ENCODE assay signal across 8 cellular contexts in genomic region chr1:9942939-9943807, GRCh38. TPM values are rescaled to one million over a fixed set of nuclear protein-coding genes. Genes with fewer than 3 reads are reported as not detected.
DNase-seq lines count a peak whose midpoint lies in the region; ATAC-seq and TF ChIP-seq lines count a peak whose summit lies in the region.

TSS of gene LZIC (minus strand) at chr1:9943391. CDS start at chr1:9936619, 6,772 bp downstream.
TSS of gene NMNAT1 (plus strand) at chr1:9943475. CDS start at chr1:9972074, 28,599 bp downstream.

- H2AFZ ChIP-seq in KMS-11 (ENCODE audit: low read depth) (peak within 1 kb of the TSS; percentile 98), fibroblast of lung (ENCODE audit: low read length) (peak within 1 kb of the TSS; percentile 95)

- peaks cover 12% of the 10 kb centered on the region for H3K4me1 Mint-ChIP-seq in activated T-helper 1 cell treated with anti-CD3 and anti-CD28 coated beads, Interleukin-12 subunit alpha, Interleukin-12 subunit beta, Interleukin-2, Interleukin-4 antibody, amounts not matched to agents 30 ng/mL and 10 ng/mL and 1 ng/mL, durations not matched to agents 14 hours and 24 hours and 36 hours (ENCODE audit: low read depth)
- peaks cover 17 to 33% (median 26%) of the 10 kb centered on the region in 7 donors for H3K4me1 Mint-ChIP-seq in naive thymus-derived CD4-positive, alpha-beta T cell
- peaks cover 12% of the 10 kb centered on the region for H3K4me1 Mint-ChIP-seq in stimulated activated effector memory CD8-positive, alpha-beta T cell treated with anti-CD3 and anti-CD28 coated beads, Interleukin-12 subunit alpha, Interleukin-12 subunit beta, amount 100 ng/mL, for 72 hours

- no peaks in the 10 kb centered on the region for H3K27me3 Mint-ChIP-seq in activated T-helper 1 cell treated with anti-CD3 and anti-CD28 coated beads, Interleukin-12 subunit alpha, Interleukin-12 subunit beta, Interleukin-2, Interleukin-4 antibody, amounts not matched to agents 30 ng/mL and 10 ng/mL and 1 ng/mL, durations not matched to agents 14 hours and 24 hours and 36 hours (ENCODE audit: insufficient read depth)
- H3K27me3 Mint-ChIP-seq in naive thymus-derived CD4-positive, alpha-beta T cell: no peaks in the 10 kb centered on the region

- TF ChIP-seq CTCF in KMS-11 (conservative IDR thresholded peaks at IDR 0.05; ENCODE audit: low read depth, low read length) (no peak), fibroblast of lung (conservative IDR thresholded peaks at IDR 0.05 in 1 of 2, IDR thresholded peaks at IDR 0.05 in 1 of 2; ENCODE audit: low read depth in 1 of 2, low read length in 2 of 2) (no peak)

- CTCF ChIA-PET in naive thymus-derived CD4-positive, alpha-beta T cell (lab: Charles Lee): interaction anchor here (0.6 to 1.3 kb wide), 4 partner anchors 32 to 487 kb away, joined by 3 to 4 read pairs (median 4); partner anchors contain the start of gene CENPS

- H3K27ac Mint-ChIP-seq in activated T-helper 1 cell treated with anti-CD3 and anti-CD28 coated beads, Interleukin-12 subunit alpha, Interleukin-12 subunit beta, Interleukin-2, Interleukin-4 antibody, amounts not matched to agents 30 ng/mL and 10 ng/mL and 1 ng/mL, durations not matched to agents 14 hours and 24 hours and 36 hours: peak within 1 kb of the TSS; percentile 97
- H3K27ac Mint-ChIP-seq in naive thymus-derived CD4-positive, alpha-beta T cell: peak within 1 kb of the TSS; percentile 93 to 99 (median 97)
- peak within 1 kb of the TSS; percentile 99 for H3K27ac Mint-ChIP-seq in stimulated activated effector memory CD8-positive, alpha-beta T cell treated with anti-CD3 and anti-CD28 coated beads, Interleukin-12 subunit alpha, Interleukin-12 subunit beta, amount 100 ng/mL, for 72 hours

- peak; percentile 88 for DNase-seq in DMS79 treated with DMSO at 0.1 percent for 48 hours (lab: John Stamatoyannopoulos, UW)
- peak; percentile 94 for DNase-seq in RKO (ENCODE audit: low spot score)
- DNase-seq in activated T-helper 1 cell treated with anti-CD3 and anti-CD28 coated beads, Interleukin-12 subunit alpha, Interleukin-12 subunit beta, Interleukin-2, Interleukin-4 antibody, amounts not matched to agents 30 ng/mL and 10 ng/mL and 1 ng/mL, durations not matched to agents 14 hours and 24 hours and 36 hours (ENCODE audit: low spot score): peak; percentile 88
- peak; percentile 94 to 95 for DNase-seq in fibroblast of lung (ENCODE audit: low read depth in 2 of 2)
- peak; percentile 71 to 92 (median 82) for DNase-seq in naive thymus-derived CD4-positive, alpha-beta T cell
- DNase-seq in stimulated activated effector memory CD8-positive, alpha-beta T cell treated with anti-CD3 and anti-CD28 coated beads, Interleukin-12 subunit alpha, Interleukin-12 subunit beta, amount 100 ng/mL, for 72 hours (ENCODE audit: low spot score in 2 of 2): peak; percentile 86 to 97

- no peaks in the 10 kb centered on the region for H4K20me1 ChIP-seq in KMS-11 (ENCODE audit: insufficient read depth)
- no peaks in the 10 kb centered on the region for H4K20me1 ChIP-seq in fibroblast of lung (ENCODE audit: control insufficient read depth, extremely low read depth, insufficient read depth, low read length)

- POLR2A ChIA-PET in naive thymus-derived CD4-positive, alpha-beta T cell (lab: Charles Lee): interaction anchor here (0.6 to 2.0 kb wide), 6 partner anchors 26 to 312 kb away, joined by 3 to 9 read pairs (median 4); no protein-coding TSS in a partner anchor

- no peaks in the 10 kb centered on the region for H3K9me3 ChIP-seq in fibroblast of lung (ENCODE audit: control insufficient read depth, insufficient read depth, low read depth, low read length)
- no peaks in the 10 kb centered on the region for H3K9me3 ChIP-seq in naive thymus-derived CD4-positive, alpha-beta T cell (ENCODE audit: control insufficient read depth in 2 of 3, low read length in 3 of 3)

- peak; percentile 90 for ATAC-seq in GM21786 (IDR thresholded peaks at IDR 0.05; ENCODE audit: unreplicated experiment)
- ATAC-seq in naive thymus-derived CD4-positive, alpha-beta T cell: peak; percentile 98
- peak; percentile 99 for ATAC-seq in stimulated activated effector memory CD8-positive, alpha-beta T cell treated with anti-CD3 and anti-CD28 coated beads, Interleukin-12 subunit alpha, Interleukin-12 subunit beta, amount 100 ng/mL, for 72 hours

- intact Hi-C loops in activated T-helper 1 cell treated with anti-CD3 and anti-CD28 coated beads, Interleukin-12 subunit alpha, Interleukin-12 subunit beta, Interleukin-2, Interleukin-4 antibody, amounts not matched to agents 30 ng/mL and 10 ng/mL and 1 ng/mL, durations not matched to agents 14 hours and 24 hours and 36 hours (cut with micrococcal nuclease): loop anchor here (1.0 to 2.0 kb wide), 10 partner anchors 33 to 532 kb away; partner anchors contain the start of genes CTNNBIP1 and PEX14
- intact Hi-C loops in naive thymus-derived CD4-positive, alpha-beta T cell (cut with micrococcal nuclease): loop anchor here (1.0 to 5.0 kb wide), 10 partner anchors 33 to 1739 kb away; partner anchors contain the start of genes CTNNBIP1 (in 2 of the 2), UBE4B (in 2 of the 2), KIF1B (in 1 of the 2) and MAD2L2 (in 1 of the 2)

- H3K79me2 ChIP-seq in KMS-11 (ENCODE audit: insufficient read depth, low read depth): peaks cover 16% of the 10 kb centered on the region; the same call in 1 of the 2 replicates
- H3K79me2 ChIP-seq in fibroblast of lung (ENCODE audit: control insufficient read depth, insufficient read depth, low read length): peaks cover 5% of the 10 kb centered on the region

- peak within 1 kb of the TSS; percentile 85 for H3K9ac ChIP-seq in KMS-11
- peak within 1 kb of the TSS; percentile 90 for H3K9ac ChIP-seq in fibroblast of lung (ENCODE audit: insufficient read depth, low read length)

- H3K9me3 Mint-ChIP-seq in activated T-helper 1 cell treated with anti-CD3 and anti-CD28 coated beads, Interleukin-12 subunit alpha, Interleukin-12 subunit beta, Interleukin-2, Interleukin-4 antibody, amounts not matched to agents 30 ng/mL and 10 ng/mL and 1 ng/mL, durations not matched to agents 14 hours and 24 hours and 36 hours: no peaks in the 10 kb centered on the region
- H3K9me3 Mint-ChIP-seq in naive thymus-derived CD4-positive, alpha-beta T cell: no peaks in the 10 kb centered on the region
- no peaks in the 10 kb centered on the region for H3K9me3 Mint-ChIP-seq in stimulated activated effector memory CD8-positive, alpha-beta T cell treated with anti-CD3 and anti-CD28 coated beads, Interleukin-12 subunit alpha, Interleukin-12 subunit beta, amount 100 ng/mL, for 72 hours

- H3K4me3 Mint-ChIP-seq in activated T-helper 1 cell treated with anti-CD3 and anti-CD28 coated beads, Interleukin-12 subunit alpha, Interleukin-12 subunit beta, Interleukin-2, Interleukin-4 antibody, amounts not matched to agents 30 ng/mL and 10 ng/mL and 1 ng/mL, durations not matched to agents 14 hours and 24 hours and 36 hours: peak within 1 kb of the TSS; percentile 100
- peak within 1 kb of the TSS; percentile 91 to 98 (median 97) for H3K4me3 Mint-ChIP-seq in naive thymus-derived CD4-positive, alpha-beta T cell
- H3K4me3 Mint-ChIP-seq in stimulated activated effector memory CD8-positive, alpha-beta T cell treated with anti-CD3 and anti-CD28 coated beads, Interleukin-12 subunit alpha, Interleukin-12 subunit beta, amount 100 ng/mL, for 72 hours: peak within 1 kb of the TSS; percentile 97

- H3K4me3 ChIP-seq in KMS-11 (IDR thresholded peaks at IDR 0.05; ENCODE audit: insufficient read depth, low read depth, low read length) (peak within 1 kb of the TSS; percentile 88), fibroblast of lung (replicated peaks in 1 of 4; ENCODE audit: control extremely low read depth in 1 of 4, insufficient read depth in 1 of 4, low read depth in 3 of 4, low read length in 4 of 4) (peak within 1 kb of the TSS; percentile 84 to 99 (median 92))
- H3K4me3 ChIP-seq in naive thymus-derived CD4-positive, alpha-beta T cell (ENCODE audit: low read length): peak within 1 kb of the TSS; percentile 71

- peak within 1 kb of the TSS; percentile 82 for H3K27ac ChIP-seq in KMS-11
- peak within 1 kb of the TSS; percentile 88 for H3K27ac ChIP-seq in fibroblast of lung (ENCODE audit: insufficient read depth, low read length)
- peak within 1 kb of the TSS; percentile 92 for H3K27ac ChIP-seq in naive thymus-derived CD4-positive, alpha-beta T cell (ENCODE audit: low read depth, low read length)

- H3K4me1 ChIP-seq in KMS-11 (ENCODE audit: low read depth, poor library complexity, severe bottlenecking) (peaks cover 14% of the 10 kb centered on the region), fibroblast of lung (ENCODE audit: control insufficient read depth, extremely low read depth, insufficient read depth, low read length) (no peaks in the 10 kb centered on the region)
- peaks cover 0 to 9% of the 10 kb centered on the region in 2 donors for H3K4me1 ChIP-seq in naive thymus-derived CD4-positive, alpha-beta T cell (ENCODE audit: control insufficient read depth in 2 of 2, insufficient read depth in 2 of 2, low read length in 2 of 2)

- no peaks in the 10 kb centered on the region for H3K36me3 ChIP-seq in KMS-11 (ENCODE audit: insufficient read depth)
- H3K36me3 ChIP-seq in fibroblast of lung (ENCODE audit: control insufficient read depth, insufficient read depth, low read length): peaks cover 3% of the 10 kb centered on the region
- H3K36me3 ChIP-seq in naive thymus-derived CD4-positive, alpha-beta T cell (ENCODE audit: control insufficient read depth in 2 of 3, insufficient read depth in 3 of 3, low read length in 3 of 3): peaks cover 0 to 24% (median 0%) of the 10 kb centered on the region in 3 experiments

- peaks cover 12% of the 10 kb centered on the region for H3K36me3 Mint-ChIP-seq in activated T-helper 1 cell treated with anti-CD3 and anti-CD28 coated beads, Interleukin-12 subunit alpha, Interleukin-12 subunit beta, Interleukin-2, Interleukin-4 antibody, amounts not matched to agents 30 ng/mL and 10 ng/mL and 1 ng/mL, durations not matched to agents 14 hours and 24 hours and 36 hours (ENCODE audit: low read depth)
- peaks cover 0 to 16% (median 6%) of the 10 kb centered on the region in 5 donors for H3K36me3 Mint-ChIP-seq in naive thymus-derived CD4-positive, alpha-beta T cell
- peaks cover 55% of the 10 kb centered on the region for H3K36me3 Mint-ChIP-seq in stimulated activated effector memory CD8-positive, alpha-beta T cell treated with anti-CD3 and anti-CD28 coated beads, Interleukin-12 subunit alpha, Interleukin-12 subunit beta, amount 100 ng/mL, for 72 hours

- H3K27me3 ChIP-seq in KMS-11 (ENCODE audit: insufficient read depth, low read depth): no peaks in the 10 kb centered on the region
- H3K27me3 ChIP-seq in fibroblast of lung (ENCODE audit: control insufficient read depth, insufficient read depth, low read length): no peaks in the 10 kb centered on the region
- no peaks in the 10 kb centered on the region for H3K27me3 ChIP-seq in naive thymus-derived CD4-positive, alpha-beta T cell (ENCODE audit: control insufficient read depth in 2 of 2, insufficient read depth in 2 of 2, low read length in 2 of 2)

- peak within 1 kb of the TSS; percentile 98 for H3K4me2 ChIP-seq in KMS-11
- peak within 1 kb of the TSS; percentile 87 for H3K4me2 ChIP-seq in fibroblast of lung (ENCODE audit: extremely low read depth, insufficient read depth, low read length)

RNA-seq across cellular contexts. Expression of gene LZIC, which starts in this region (rescaled TPM):
- total RNA-seq in activated T-helper 1 cell treated with anti-CD3 and anti-CD28 coated beads, Interleukin-12 subunit alpha, Interleukin-12 subunit beta, Interleukin-2, Interleukin-4 antibody, amounts not matched to agents 30 ng/mL and 10 ng/mL and 1 ng/mL, durations not matched to agents 14 hours and 24 hours and 36 hours: 29.9 and 35.9 TPM in 2 replicates
- total RNA-seq in fibroblast of lung: 26.9 and 31.6 TPM in 2 replicates
- polyA plus RNA-seq in fibroblast of lung: 27.5 and 33.5 TPM in 2 replicates
- 25.6 and 26.9 TPM in 2 replicates for polyA plus RNA-seq in fibroblast of lung (2012)
- 2.6 and 7.2 TPM in 2 replicates for polyA minus RNA-seq in fibroblast of lung (ENCODE audit: low replicate concordance)
- 10 to 100 TPM; 18.0 to 35.1 (median 31.0) TPM for total RNA-seq in naive thymus-derived CD4-positive, alpha-beta T cell
- polyA plus RNA-seq in naive thymus-derived CD4-positive, alpha-beta T cell: 10 to 100 TPM; 39.1 to 44.0 TPM

RNA-seq across cellular contexts. Expression of gene NMNAT1, which starts in this region (rescaled TPM):
- 5.0 and 5.8 TPM in 2 replicates for total RNA-seq in activated T-helper 1 cell treated with anti-CD3 and anti-CD28 coated beads, Interleukin-12 subunit alpha, Interleukin-12 subunit beta, Interleukin-2, Interleukin-4 antibody, amounts not matched to agents 30 ng/mL and 10 ng/mL and 1 ng/mL, durations not matched to agents 14 hours and 24 hours and 36 hours
- total RNA-seq in fibroblast of lung: 14.4 and 17.2 TPM in 2 replicates
- polyA plus RNA-seq in fibroblast of lung: 9.6 and 11.5 TPM in 2 replicates
- 11.0 and 12.8 TPM in 2 replicates for polyA plus RNA-seq in fibroblast of lung (2012)
- polyA minus RNA-seq in fibroblast of lung (ENCODE audit: low replicate concordance): 10.3 and 12.0 TPM in 2 replicates
- total RNA-seq in naive thymus-derived CD4-positive, alpha-beta T cell: 1 to 10 TPM; 2.7 to 8.3 (median 7.5) TPM
- 1 to 10 TPM; 5.5 to 9.5 TPM for polyA plus RNA-seq in naive thymus-derived CD4-positive, alpha-beta T cell

Comparison
In these comparisons a context has a peak if more than half of its experiments do, and no peak if none do; other contexts are left out.
1. Peak in every context shown above with its lines: DNase-seq, ATAC-seq, H3K4me3 ChIP-seq and H3K27ac ChIP-seq.